In the genomic region with DNA sequence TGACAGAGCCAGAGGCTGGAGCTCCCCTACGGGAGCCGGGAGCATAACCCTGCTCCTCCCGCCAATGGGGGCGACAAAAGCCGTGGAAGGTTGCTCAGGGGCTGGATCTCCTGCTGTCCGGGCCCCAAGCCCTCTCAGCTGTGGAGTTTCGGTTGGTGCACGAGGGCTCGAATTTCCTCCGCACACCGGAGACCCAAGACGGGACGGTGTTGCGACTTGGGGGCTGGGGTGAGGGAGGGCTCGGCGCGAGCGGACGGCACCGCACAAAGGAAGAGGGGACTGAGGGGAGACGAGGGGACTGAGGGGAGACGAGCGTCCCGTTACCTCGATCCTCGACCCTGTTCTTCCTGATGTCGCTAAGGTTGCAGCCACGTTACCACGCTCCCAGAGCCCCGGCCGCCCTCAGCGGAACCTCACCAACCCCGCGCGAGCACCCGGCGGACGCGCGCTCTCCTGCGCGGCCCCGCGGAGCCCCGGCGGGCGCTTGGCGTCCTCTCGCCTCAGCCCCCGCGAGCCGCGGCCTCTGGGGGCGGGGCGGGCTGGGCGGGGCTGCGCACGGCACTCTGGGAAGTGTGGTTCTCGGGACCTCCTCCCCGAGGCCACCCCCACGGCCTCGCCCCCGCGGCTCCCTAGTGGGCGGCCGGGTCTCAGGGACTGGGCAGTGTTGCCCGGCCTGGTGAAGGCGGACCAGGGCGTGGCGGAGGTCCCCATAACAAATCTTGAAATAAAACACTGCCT, we compare ENCODE assay signal across 1 cellular context.
TF ChIP-seq lines count a peak whose summit lies in the region.

A gene (minus strand): TSS at position 525 of the 738 bp plus-strand sequence. CDS start 25,079 bp downstream, outside the sequence.

TF ChIP-seq in H1, 55 proteins besides CTCF, POLR2A, EP300 and RAD21:
- TF ChIP-seq BCL11A (IDR thresholded peaks at IDR 0.05; ENCODE audit: low read depth in 2 of 2, low read length in 2 of 2), result no peak
- TF ChIP-seq SP1 (IDR thresholded peaks at IDR 0.05; ENCODE audit: low read depth, low read length), result no peak
- TF ChIP-seq FOSL1 (IDR thresholded peaks at IDR 0.05; ENCODE audit: insufficient read depth, low read depth, low read length), result no peak
- TF ChIP-seq SRF (IDR thresholded peaks at IDR 0.05; ENCODE audit: low read depth, low read length), result no peak
- TF ChIP-seq SIRT6 (IDR thresholded peaks at IDR 0.05; ENCODE audit: low read length), result no peak
- no peak for TF ChIP-seq JUND (IDR thresholded peaks at IDR 0.05; ENCODE audit: low read length)
- TF ChIP-seq CHD1 (IDR thresholded peaks at IDR 0.05; ENCODE audit: low read depth, low read length), result no peak
- TF ChIP-seq NRF1 (IDR thresholded peaks at IDR 0.05; ENCODE audit: low read depth, low read length), result no peak
- TF ChIP-seq BRCA1 (IDR thresholded peaks at IDR 0.05; ENCODE audit: low read depth, low read length), result no peak
- peak; percentile 68; the same call in 1 of the 2 replicates for TF ChIP-seq EGR1 (IDR thresholded peaks at IDR 0.05; ENCODE audit: borderline replicate concordance, low read depth, low read length)
- TF ChIP-seq SIX5 (IDR thresholded peaks at IDR 0.05; ENCODE audit: low read depth, low read length), result peak; percentile 35; the same call in 1 of the 2 replicates
- TF ChIP-seq, protein P1, sequence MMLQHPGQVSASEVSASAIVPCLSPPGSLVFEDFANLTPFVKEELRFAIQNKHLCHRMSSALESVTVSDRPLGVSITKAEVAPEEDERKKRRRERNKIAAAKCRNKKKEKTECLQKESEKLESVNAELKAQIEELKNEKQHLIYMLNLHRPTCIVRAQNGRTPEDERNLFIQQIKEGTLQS (IDR thresholded peaks at IDR 0.05; ENCODE audit: insufficient read depth, low read depth, low read length), result no peak
- no peak for TF ChIP-seq YY1 (IDR thresholded peaks at IDR 0.05; ENCODE audit: low read depth, low read length)
- no peak for TF ChIP-seq CEBPB (IDR thresholded peaks at IDR 0.05; ENCODE audit: low read depth, low read length)
- TF ChIP-seq TAF1 (IDR thresholded peaks at IDR 0.05; ENCODE audit: low read depth, low read length), result peak; percentile 83; the same call in 1 of the 2 replicates
- TF ChIP-seq POLR2AphosphoS5 (IDR thresholded peaks at IDR 0.05; ENCODE audit: low read depth, low read length), result peak; percentile 94
- TF ChIP-seq MAFK (IDR thresholded peaks at IDR 0.05; ENCODE audit: low read depth, low read length), result no peak
- TF ChIP-seq TEAD4 (IDR thresholded peaks at IDR 0.05; ENCODE audit: low read depth, low read length), result no peak
- TF ChIP-seq CREB1 (IDR thresholded peaks at IDR 0.05), result no peak
- TF ChIP-seq RNF2 (IDR thresholded peaks at IDR 0.05; ENCODE audit: borderline replicate concordance, low read depth, low read length, missing control alignments, poor library complexity, severe bottlenecking), result no peak
- no peak for TF ChIP-seq TAF7 (optimal IDR thresholded peaks at IDR 0.05; ENCODE audit: borderline replicate concordance, low read depth, low read length)
- no peak for TF ChIP-seq JUN (IDR thresholded peaks at IDR 0.05; ENCODE audit: low read depth, low read length)
- TF ChIP-seq EZH2 (IDR thresholded peaks at IDR 0.05; ENCODE audit: low read depth, low read length, severe bottlenecking), result no peak
- TF ChIP-seq, protein P2, sequence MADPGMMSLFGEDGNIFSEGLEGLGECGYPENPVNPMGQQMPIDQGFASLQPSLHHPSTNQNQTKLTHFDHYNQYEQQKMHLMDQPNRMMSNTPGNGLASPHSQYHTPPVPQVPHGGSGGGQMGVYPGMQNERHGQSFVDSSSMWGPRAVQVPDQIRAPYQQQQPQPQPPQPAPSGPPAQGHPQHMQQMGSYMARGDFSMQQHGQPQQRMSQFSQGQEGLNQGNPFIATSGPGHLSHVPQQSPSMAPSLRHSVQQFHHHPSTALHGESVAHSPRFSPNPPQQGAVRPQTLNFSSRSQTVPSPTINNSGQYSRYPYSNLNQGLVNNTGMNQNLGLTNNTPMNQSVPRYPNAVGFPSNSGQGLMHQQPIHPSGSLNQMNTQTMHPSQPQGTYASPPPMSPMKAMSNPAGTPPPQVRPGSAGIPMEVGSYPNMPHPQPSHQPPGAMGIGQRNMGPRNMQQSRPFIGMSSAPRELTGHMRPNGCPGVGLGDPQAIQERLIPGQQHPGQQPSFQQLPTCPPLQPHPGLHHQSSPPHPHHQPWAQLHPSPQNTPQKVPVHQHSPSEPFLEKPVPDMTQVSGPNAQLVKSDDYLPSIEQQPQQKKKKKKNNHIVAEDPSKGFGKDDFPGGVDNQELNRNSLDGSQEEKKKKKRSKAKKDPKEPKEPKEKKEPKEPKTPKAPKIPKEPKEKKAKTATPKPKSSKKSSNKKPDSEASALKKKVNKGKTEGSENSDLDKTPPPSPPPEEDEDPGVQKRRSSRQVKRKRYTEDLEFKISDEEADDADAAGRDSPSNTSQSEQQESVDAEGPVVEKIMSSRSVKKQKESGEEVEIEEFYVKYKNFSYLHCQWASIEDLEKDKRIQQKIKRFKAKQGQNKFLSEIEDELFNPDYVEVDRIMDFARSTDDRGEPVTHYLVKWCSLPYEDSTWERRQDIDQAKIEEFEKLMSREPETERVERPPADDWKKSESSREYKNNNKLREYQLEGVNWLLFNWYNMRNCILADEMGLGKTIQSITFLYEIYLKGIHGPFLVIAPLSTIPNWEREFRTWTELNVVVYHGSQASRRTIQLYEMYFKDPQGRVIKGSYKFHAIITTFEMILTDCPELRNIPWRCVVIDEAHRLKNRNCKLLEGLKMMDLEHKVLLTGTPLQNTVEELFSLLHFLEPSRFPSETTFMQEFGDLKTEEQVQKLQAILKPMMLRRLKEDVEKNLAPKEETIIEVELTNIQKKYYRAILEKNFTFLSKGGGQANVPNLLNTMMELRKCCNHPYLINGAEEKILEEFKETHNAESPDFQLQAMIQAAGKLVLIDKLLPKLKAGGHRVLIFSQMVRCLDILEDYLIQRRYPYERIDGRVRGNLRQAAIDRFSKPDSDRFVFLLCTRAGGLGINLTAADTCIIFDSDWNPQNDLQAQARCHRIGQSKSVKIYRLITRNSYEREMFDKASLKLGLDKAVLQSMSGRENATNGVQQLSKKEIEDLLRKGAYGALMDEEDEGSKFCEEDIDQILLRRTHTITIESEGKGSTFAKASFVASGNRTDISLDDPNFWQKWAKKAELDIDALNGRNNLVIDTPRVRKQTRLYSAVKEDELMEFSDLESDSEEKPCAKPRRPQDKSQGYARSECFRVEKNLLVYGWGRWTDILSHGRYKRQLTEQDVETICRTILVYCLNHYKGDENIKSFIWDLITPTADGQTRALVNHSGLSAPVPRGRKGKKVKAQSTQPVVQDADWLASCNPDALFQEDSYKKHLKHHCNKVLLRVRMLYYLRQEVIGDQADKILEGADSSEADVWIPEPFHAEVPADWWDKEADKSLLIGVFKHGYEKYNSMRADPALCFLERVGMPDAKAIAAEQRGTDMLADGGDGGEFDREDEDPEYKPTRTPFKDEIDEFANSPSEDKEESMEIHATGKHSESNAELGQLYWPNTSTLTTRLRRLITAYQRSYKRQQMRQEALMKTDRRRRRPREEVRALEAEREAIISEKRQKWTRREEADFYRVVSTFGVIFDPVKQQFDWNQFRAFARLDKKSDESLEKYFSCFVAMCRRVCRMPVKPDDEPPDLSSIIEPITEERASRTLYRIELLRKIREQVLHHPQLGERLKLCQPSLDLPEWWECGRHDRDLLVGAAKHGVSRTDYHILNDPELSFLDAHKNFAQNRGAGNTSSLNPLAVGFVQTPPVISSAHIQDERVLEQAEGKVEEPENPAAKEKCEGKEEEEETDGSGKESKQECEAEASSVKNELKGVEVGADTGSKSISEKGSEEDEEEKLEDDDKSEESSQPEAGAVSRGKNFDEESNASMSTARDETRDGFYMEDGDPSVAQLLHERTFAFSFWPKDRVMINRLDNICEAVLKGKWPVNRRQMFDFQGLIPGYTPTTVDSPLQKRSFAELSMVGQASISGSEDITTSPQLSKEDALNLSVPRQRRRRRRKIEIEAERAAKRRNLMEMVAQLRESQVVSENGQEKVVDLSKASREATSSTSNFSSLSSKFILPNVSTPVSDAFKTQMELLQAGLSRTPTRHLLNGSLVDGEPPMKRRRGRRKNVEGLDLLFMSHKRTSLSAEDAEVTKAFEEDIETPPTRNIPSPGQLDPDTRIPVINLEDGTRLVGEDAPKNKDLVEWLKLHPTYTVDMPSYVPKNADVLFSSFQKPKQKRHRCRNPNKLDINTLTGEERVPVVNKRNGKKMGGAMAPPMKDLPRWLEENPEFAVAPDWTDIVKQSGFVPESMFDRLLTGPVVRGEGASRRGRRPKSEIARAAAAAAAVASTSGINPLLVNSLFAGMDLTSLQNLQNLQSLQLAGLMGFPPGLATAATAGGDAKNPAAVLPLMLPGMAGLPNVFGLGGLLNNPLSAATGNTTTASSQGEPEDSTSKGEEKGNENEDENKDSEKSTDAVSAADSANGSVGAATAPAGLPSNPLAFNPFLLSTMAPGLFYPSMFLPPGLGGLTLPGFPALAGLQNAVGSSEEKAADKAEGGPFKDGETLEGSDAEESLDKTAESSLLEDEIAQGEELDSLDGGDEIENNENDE (IDR thresholded peaks at IDR 0.05; ENCODE audit: insufficient replicate concordance, low read length), result no peak
- TF ChIP-seq CBX8 (IDR thresholded peaks at IDR 0.05; ENCODE audit: borderline replicate concordance, low read depth, low read length), result no peak
- no peak for TF ChIP-seq CTBP2 (IDR thresholded peaks at IDR 0.05; ENCODE audit: borderline replicate concordance, insufficient read depth, insufficient read length, low read length)
- TF ChIP-seq RBBP5 (IDR thresholded peaks at IDR 0.05; ENCODE audit: borderline replicate concordance, low read depth, low read length), result peak; percentile 96
- no peak for TF ChIP-seq SP2 (IDR thresholded peaks at IDR 0.05; ENCODE audit: low read length)
- no peak for TF ChIP-seq KDM5A (IDR thresholded peaks at IDR 0.05; ENCODE audit: low read length)
- no peak for TF ChIP-seq SP4 (IDR thresholded peaks at IDR 0.05; ENCODE audit: low read length)
- no peak for TF ChIP-seq CBX5 (IDR thresholded peaks at IDR 0.05; ENCODE audit: low read depth, low read length)
- TF ChIP-seq, protein P3, sequence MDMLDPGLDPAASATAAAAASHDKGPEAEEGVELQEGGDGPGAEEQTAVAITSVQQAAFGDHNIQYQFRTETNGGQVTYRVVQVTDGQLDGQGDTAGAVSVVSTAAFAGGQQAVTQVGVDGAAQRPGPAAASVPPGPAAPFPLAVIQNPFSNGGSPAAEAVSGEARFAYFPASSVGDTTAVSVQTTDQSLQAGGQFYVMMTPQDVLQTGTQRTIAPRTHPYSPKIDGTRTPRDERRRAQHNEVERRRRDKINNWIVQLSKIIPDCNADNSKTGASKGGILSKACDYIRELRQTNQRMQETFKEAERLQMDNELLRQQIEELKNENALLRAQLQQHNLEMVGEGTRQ (IDR thresholded peaks at IDR 0.05; ENCODE audit: low read length), result no peak
- TF ChIP-seq NANOG (IDR thresholded peaks at IDR 0.05; ENCODE audit: insufficient read depth, low read depth, low read length, poor library complexity, severe bottlenecking), result no peak
- TF ChIP-seq HDAC2 (IDR thresholded peaks at IDR 0.05; ENCODE audit: borderline replicate concordance in 1 of 2, low read depth in 2 of 2, low read length in 2 of 2), result peak in 1 of 2 experiments; percentile 83; a peak in 1 of 4 replicates
- TF ChIP-seq KDM4A (IDR thresholded peaks at IDR 0.05; ENCODE audit: low read depth, low read length, severe bottlenecking), result peak; percentile 96
- TF ChIP-seq, protein P4, sequence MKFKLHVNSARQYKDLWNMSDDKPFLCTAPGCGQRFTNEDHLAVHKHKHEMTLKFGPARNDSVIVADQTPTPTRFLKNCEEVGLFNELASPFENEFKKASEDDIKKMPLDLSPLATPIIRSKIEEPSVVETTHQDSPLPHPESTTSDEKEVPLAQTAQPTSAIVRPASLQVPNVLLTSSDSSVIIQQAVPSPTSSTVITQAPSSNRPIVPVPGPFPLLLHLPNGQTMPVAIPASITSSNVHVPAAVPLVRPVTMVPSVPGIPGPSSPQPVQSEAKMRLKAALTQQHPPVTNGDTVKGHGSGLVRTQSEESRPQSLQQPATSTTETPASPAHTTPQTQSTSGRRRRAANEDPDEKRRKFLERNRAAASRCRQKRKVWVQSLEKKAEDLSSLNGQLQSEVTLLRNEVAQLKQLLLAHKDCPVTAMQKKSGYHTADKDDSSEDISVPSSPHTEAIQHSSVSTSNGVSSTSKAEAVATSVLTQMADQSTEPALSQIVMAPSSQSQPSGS (IDR thresholded peaks at IDR 0.05; ENCODE audit: low read length), result no peak
- TF ChIP-seq HDAC6 (IDR thresholded peaks at IDR 0.05; ENCODE audit: low read depth, low read length), result no peak
- TF ChIP-seq GTF2F1 (IDR thresholded peaks at IDR 0.05; ENCODE audit: borderline replicate concordance, low read depth, low read length), result no peak
- peak; percentile 48 for TF ChIP-seq BACH1 (IDR thresholded peaks at IDR 0.05; ENCODE audit: low read length)
- no peak for TF ChIP-seq RFX5 (IDR thresholded peaks at IDR 0.05; ENCODE audit: borderline replicate concordance, low read depth, low read length)
- TF ChIP-seq, protein P5, sequence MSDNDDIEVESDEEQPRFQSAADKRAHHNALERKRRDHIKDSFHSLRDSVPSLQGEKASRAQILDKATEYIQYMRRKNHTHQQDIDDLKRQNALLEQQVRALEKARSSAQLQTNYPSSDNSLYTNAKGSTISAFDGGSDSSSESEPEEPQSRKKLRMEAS (IDR thresholded peaks at IDR 0.05), result peak; percentile 69; the same call in 1 of the 2 replicates
- peak; percentile 95 for TF ChIP-seq ASH2L (IDR thresholded peaks at IDR 0.05; ENCODE audit: low read length)
- 0 out of 4 replicates have a peak, but pooled peaks of 1 of the 2 experiments have one; percentile 7 for TF ChIP-seq SIN3A (conservative IDR thresholded peaks at IDR 0.05 in 1 of 2, IDR thresholded peaks at IDR 0.05 in 1 of 2; ENCODE audit: low read depth in 1 of 2, low read length in 2 of 2)
- TF ChIP-seq, protein P6, sequence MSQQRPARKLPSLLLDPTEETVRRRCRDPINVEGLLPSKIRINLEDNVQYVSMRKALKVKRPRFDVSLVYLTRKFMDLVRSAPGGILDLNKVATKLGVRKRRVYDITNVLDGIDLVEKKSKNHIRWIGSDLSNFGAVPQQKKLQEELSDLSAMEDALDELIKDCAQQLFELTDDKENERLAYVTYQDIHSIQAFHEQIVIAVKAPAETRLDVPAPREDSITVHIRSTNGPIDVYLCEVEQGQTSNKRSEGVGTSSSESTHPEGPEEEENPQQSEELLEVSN (IDR thresholded peaks at IDR 0.05), result no peak
- no peak for TF ChIP-seq RXRA (IDR thresholded peaks at IDR 0.05; ENCODE audit: insufficient read depth, low read depth, low read length)
- no peak for TF ChIP-seq CHD2 (IDR thresholded peaks at IDR 0.05; ENCODE audit: low read length)
- TF ChIP-seq ZNF274 (IDR thresholded peaks at IDR 0.05; ENCODE audit: borderline replicate concordance, extremely low read depth, low read length), result no peak
- TF ChIP-seq KDM1A (IDR thresholded peaks at IDR 0.05; ENCODE audit: borderline replicate concordance, low read length), result no peak
- TF ChIP-seq SAP30 (IDR thresholded peaks at IDR 0.05; ENCODE audit: insufficient read depth, insufficient replicate concordance, low read length), result peak; percentile 26
- no peak for TF ChIP-seq GABPA (IDR thresholded peaks at IDR 0.05; ENCODE audit: borderline replicate concordance, insufficient read depth, low read length)
- TF ChIP-seq TCF12 (IDR thresholded peaks at IDR 0.05; ENCODE audit: low read depth, low read length), result no peak
- no peak for TF ChIP-seq SUZ12 (IDR thresholded peaks at IDR 0.05; ENCODE audit: low read length)
- no peak; the same call in 1 of the 2 replicates for TF ChIP-seq TBP (IDR thresholded peaks at IDR 0.05; ENCODE audit: low read depth, low read length)
- peak; percentile 91 for TF ChIP-seq PHF8 (conservative IDR thresholded peaks at IDR 0.05; ENCODE audit: low read depth, low read length)
- no peak for TF ChIP-seq POU5F1 (IDR thresholded peaks at IDR 0.05; ENCODE audit: low read depth, low read length)
